Comparison of ENCODE assay signal across 13 cellular contexts in genomic region chr9:71681104-71681707, GRCh38.
A peak's percentile ranks its signal among the peaks of the same experiment; 100 is the strongest.
DNase-seq lines count a peak whose midpoint lies in the region; ATAC-seq, FAIRE-seq and TF ChIP-seq lines count a peak whose summit lies in the region.
"Had no signal": no experiment of that assay in that cellular context is flagged by ENCODE, and none has a peak within 500 bp of the region (broad histone marks: within the 10 kb centered on the region; RNA-seq: fewer than 3 reads in every experiment).

No MANE protein-coding gene starts in this region.

- H3K4me2 ChIP-seq in BLaER1 treated with 17β-estradiol and CSF1 and Interleukin-3, amounts not matched to agents 10 nM and 100 nM: peak overlapping the region; percentile 0 to 71 (median 45); a peak in 19 of 22 replicates
- no peak overlapping the region for H3K4me2 ChIP-seq in K562 (ENCODE audit: insufficient read depth, low read length)

- no peaks in the 10 kb centered on the region for H3K27me3 ChIP-seq in BLaER1 treated with 17β-estradiol and CSF1 and Interleukin-3, amounts not matched to agents 10 nM and 100 nM
- H3K27me3 ChIP-seq in K562 (ENCODE audit: control insufficient read depth in 2 of 2, insufficient read depth in 2 of 2, low read length in 2 of 2): no peaks in the 10 kb centered on the region

- peaks cover 60 to 95% (median 64%) of the 10 kb centered on the region in 10 experiments for H3K4me1 ChIP-seq in BLaER1 treated with 17β-estradiol and CSF1 and Interleukin-3, amounts not matched to agents 10 nM and 100 nM
- H3K4me1 ChIP-seq in K562 (replicated peaks in 1 of 2; ENCODE audit: control insufficient read depth in 2 of 2, insufficient read depth in 2 of 2, low read length in 2 of 2): peaks cover 7 to 26% of the 10 kb centered on the region in 2 experiments; a peak in 4 of 5 replicates

- H3K4me3 ChIP-seq in BLaER1 treated with 17β-estradiol and CSF1 and Interleukin-3, amounts not matched to agents 10 nM and 100 nM: no peak overlapping the region
- no peak overlapping the region for H3K4me3 ChIP-seq in K562

- H3K4me1 Mint-ChIP-seq in HFFc6 (ENCODE audit: low read depth): peaks cover 99% of the 10 kb centered on the region
- peaks cover 24% of the 10 kb centered on the region for H3K4me1 Mint-ChIP-seq in memory B cell

- H3K9me1 ChIP-seq in K562 (ENCODE audit: control insufficient read depth, insufficient read depth, low read length): no peaks in the 10 kb centered on the region

- H3K27ac Mint-ChIP-seq in HFFc6 (peak overlapping the region; percentile 93), memory B cell (no peak overlapping the region)

- FAIRE-seq in K562 (lab: Jason Lieb, UNC): no peak

- ATAC-seq in K562 (no peak), memory B cell (ENCODE audit: low read depth) (peak; percentile 50), GM21390 (IDR thresholded peaks at IDR 0.05; ENCODE audit: unreplicated experiment) (no peak), HG03439 (IDR thresholded peaks at IDR 0.05; ENCODE audit: unreplicated experiment) (no peak), HG03159 (IDR thresholded peaks at IDR 0.05; ENCODE audit: unreplicated experiment) (no peak)
- ATAC-seq: Right ventricle myocardium inferior had no signal

- no peak for TF ChIP-seq RAD21 in K562 (CRISPR knock-in tag; conservative IDR thresholded peaks at IDR 0.05 in 1 of 2, IDR thresholded peaks at IDR 0.05 in 1 of 2)

- in situ Hi-C loops in K562 (cut with MboI): no loop called here

- H3K9me3 ChIP-seq in BLaER1 treated with 17β-estradiol and CSF1 and Interleukin-3, amounts not matched to agents 10 nM and 100 nM (replicated peaks in 1 of 11): peaks cover 0 to 6% (median 3%) of the 10 kb centered on the region in 11 experiments; a peak in 7 of 22 replicates
- H3K9me3 ChIP-seq in K562 (replicated peaks; ENCODE audit: control insufficient read depth, insufficient read depth, low read depth, low read length): no peaks in the 10 kb centered on the region

- no peak overlapping the region for H3K9ac ChIP-seq in BLaER1 treated with 17β-estradiol and CSF1 and Interleukin-3, amounts not matched to agents 10 nM and 100 nM
- no peak overlapping the region for H3K9ac ChIP-seq in K562 (ENCODE audit: insufficient read depth in 1 of 2, low read depth in 2 of 2, low read length in 2 of 2)

- intact Hi-C loops in K562 (cut with micrococcal nuclease): loop anchor here (2.0 kb wide), 1 partner anchor 52 kb away; no protein-coding TSS in a partner anchor

- H3K79me2 ChIP-seq in K562 (ENCODE audit: control insufficient read depth, insufficient read depth, low read length): no peaks in the 10 kb centered on the region

- no peaks in the 10 kb centered on the region for H4K20me1 ChIP-seq in BLaER1 treated with 17β-estradiol and CSF1 and Interleukin-3, amounts not matched to agents 10 nM and 100 nM
- no peaks in the 10 kb centered on the region for H4K20me1 ChIP-seq in K562 (replicated peaks; ENCODE audit: control insufficient read depth, insufficient read depth, low read length)

- TF ChIP-seq EP300 in K562 (IDR thresholded peaks at IDR 0.05; ENCODE audit: low read length): no peak

- H2AFZ ChIP-seq in K562 (ENCODE audit: low read depth, low read length): no peak overlapping the region

- H3K9me3 Mint-ChIP-seq in HFFc6: no peaks in the 10 kb centered on the region
- H3K9me3 Mint-ChIP-seq in memory B cell: no peaks in the 10 kb centered on the region
- H3K9me3 Mint-ChIP-seq: CD4-positive, CD25-positive, alpha-beta regulatory T cell had no signal

- CTCF ChIA-PET in K562 (lab: Yijun Ruan, JAX; ENCODE audit: low intra/inter-chr PET ratio): no interaction called here

- 45% methylated on average over 1 of the region's 1 CpG for WGBS in K562 (ENCODE audit: insufficient coverage, low coverage, missing lambda C conversion rate)

- BruUV-seq in K562 (replicated peaks; lab: Mats Ljungman, UMichigan): no TSS peak

- TF ChIP-seq POLR2A in K562 (conservative IDR thresholded peaks at IDR 0.05): no peak

- H3K4me3 Mint-ChIP-seq in HFFc6 (peak overlapping the region; percentile 59), memory B cell (no peak overlapping the region)
- H3K4me3 Mint-ChIP-seq: CD4-positive, CD25-positive, alpha-beta regulatory T cell had no signal

- peaks cover 0 to 14% (median 3%) of the 10 kb centered on the region in 11 experiments; a peak in 3 of 22 replicates for H3K36me3 ChIP-seq in BLaER1 treated with 17β-estradiol and CSF1 and Interleukin-3, amounts not matched to agents 10 nM and 100 nM
- peaks cover 5% of the 10 kb centered on the region; the same call in 2 of the 3 replicates for H3K36me3 ChIP-seq in K562 (ENCODE audit: control insufficient read depth, insufficient read depth, low read length)

- TF ChIP-seq CTCF in HFFc6 (IDR thresholded peaks at IDR 0.05) (no peak), K562 (IDR thresholded peaks at IDR 0.05 in 2 of 3, conservative IDR thresholded peaks at IDR 0.05 in 1 of 3; ENCODE audit: insufficient read depth in 2 of 3, low read depth in 1 of 3, low read length in 3 of 3) (no peak)

- peak; percentile 52 for DNase-seq in HFFc6
- no peak for DNase-seq in K562 (ENCODE audit: extremely low read depth in 1 of 4, low spot score in 3 of 4)
- no peak for DNase-seq in memory B cell (ENCODE audit: low spot score in 2 of 2)
- DNase-seq in stimulated activated CD8-positive, alpha-beta memory T cell treated with anti-CD3 and anti-CD28 coated beads, Interleukin-4, amount 100 ng/mL, for 48 hours: no peak
- DNase-seq: CD4-positive, CD25-positive, alpha-beta regulatory T cell; GOT3; NCI-H187 treated with DMSO at 0.1 percent for 48 hours; stimulated activated CD4-positive, alpha-beta T cell treated with anti-CD3 and anti-CD28 coated beads, Interleukin-15, amount 100 ng/mL, for 24 hours had no signal

- H3K27me3 Mint-ChIP-seq in HFFc6 (ENCODE audit: insufficient read depth) (no peaks in the 10 kb centered on the region; the same call in 1 of the 2 replicates), memory B cell (no peaks in the 10 kb centered on the region)
- H3K27me3 Mint-ChIP-seq: CD4-positive, CD25-positive, alpha-beta regulatory T cell had no signal

- H3K27ac ChIP-seq in BLaER1 treated with 17β-estradiol and CSF1 and Interleukin-3, amounts not matched to agents 10 nM and 100 nM: peak overlapping the region in 1 of 11 experiments; percentile 18; a peak in 2 of 22 replicates
- H3K27ac ChIP-seq in K562 (ENCODE audit: extremely low read depth, low read depth, low read length): no peak overlapping the region

- H3K36me3 Mint-ChIP-seq in HFFc6 (ENCODE audit: low read depth) (peaks cover 40% of the 10 kb centered on the region), memory B cell (peaks cover 8% of the 10 kb centered on the region)

- POLR2A ChIA-PET in K562 (lab: Yijun Ruan, JAX): no interaction called here

TF ChIP-seq in K562, 482 proteins besides CTCF, POLR2A, EP300 and RAD21:
- TF ChIP-seq, protein P1, sequence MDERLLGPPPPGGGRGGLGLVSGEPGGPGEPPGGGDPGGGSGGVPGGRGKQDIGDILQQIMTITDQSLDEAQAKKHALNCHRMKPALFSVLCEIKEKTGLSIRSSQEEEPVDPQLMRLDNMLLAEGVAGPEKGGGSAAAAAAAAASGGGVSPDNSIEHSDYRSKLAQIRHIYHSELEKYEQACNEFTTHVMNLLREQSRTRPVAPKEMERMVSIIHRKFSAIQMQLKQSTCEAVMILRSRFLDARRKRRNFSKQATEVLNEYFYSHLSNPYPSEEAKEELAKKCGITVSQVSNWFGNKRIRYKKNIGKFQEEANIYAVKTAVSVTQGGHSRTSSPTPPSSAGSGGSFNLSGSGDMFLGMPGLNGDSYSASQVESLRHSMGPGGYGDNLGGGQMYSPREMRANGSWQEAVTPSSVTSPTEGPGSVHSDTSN (CRISPR knock-in tag; IDR thresholded peaks at IDR 0.05; ENCODE audit: low read depth): no peak
- TF ChIP-seq, protein P1 (tag; conservative IDR thresholded peaks at IDR 0.05; ENCODE audit: low read depth): no peak
- TF ChIP-seq SPI1 (IDR thresholded peaks at IDR 0.05; ENCODE audit: borderline replicate concordance, low read depth, low read length): peak; percentile 45; the same call in 1 of the 2 replicates
